ENCODE assay signal across 27 cellular contexts in the genomic region with DNA sequence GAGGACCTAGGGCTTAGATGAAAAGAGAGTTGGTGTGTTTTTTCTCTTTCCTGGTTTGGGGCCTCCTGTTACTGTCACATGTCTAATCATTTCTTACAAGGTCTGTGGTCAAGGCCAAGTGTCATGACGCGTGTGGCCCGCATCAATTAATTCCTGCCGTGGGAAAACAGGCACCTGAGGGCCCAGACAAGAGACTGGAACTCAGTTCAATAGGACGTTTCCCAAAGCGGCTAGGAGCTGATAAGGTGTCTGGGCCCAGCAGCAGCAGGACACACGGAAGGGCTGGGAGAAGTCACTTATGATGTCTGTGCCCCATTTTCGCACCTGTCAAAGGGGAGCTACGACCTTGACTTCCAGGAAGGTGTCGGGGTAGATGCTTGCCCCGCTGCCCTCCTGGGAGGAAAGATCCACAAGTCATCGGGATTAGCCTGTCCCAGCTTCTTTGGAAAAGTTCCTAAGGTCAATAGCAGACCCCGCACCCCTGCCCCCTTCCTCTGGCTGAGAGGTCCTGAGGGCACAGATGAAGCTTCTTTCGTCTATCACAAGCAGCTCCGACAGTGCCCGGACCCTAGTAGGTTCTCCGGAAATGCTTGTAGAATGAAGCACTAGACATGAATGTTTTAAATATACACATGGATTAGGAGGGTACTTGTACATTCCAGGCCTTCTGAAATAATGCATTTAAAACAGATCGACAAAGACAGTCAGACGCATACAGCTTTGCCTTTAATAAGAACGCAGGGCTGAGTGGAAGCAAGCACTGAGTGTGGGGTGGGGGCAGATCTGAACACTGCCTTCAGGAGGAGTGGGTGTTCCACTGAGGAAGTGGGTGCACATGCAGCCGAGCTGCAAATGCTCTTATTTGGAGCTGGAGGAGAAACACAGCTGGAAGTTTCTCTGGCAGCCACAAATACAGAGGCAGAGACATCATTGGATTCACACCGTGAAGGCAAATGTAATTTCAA.
DNase-seq lines count a peak whose midpoint lies in the region; ATAC-seq, FAIRE-seq and TF ChIP-seq lines count a peak whose summit lies in the region.
"Had no signal": no experiment of that assay in that cellular context is flagged by ENCODE, and none has a peak within 500 bp of the region (broad histone marks: within the 10 kb centered on the region; RNA-seq: fewer than 3 reads in every experiment).

No MANE protein-coding gene starts in this region.

- no peaks in the 10 kb centered on the region for H3F3A ChIP-seq in GM23338 (replicated peaks; ENCODE audit: low read depth)

- TF ChIP-seq CTCF in GM23338 (conservative IDR thresholded peaks at IDR 0.05; ENCODE audit: low read depth in 2 of 2), result no peak
- no peak for TF ChIP-seq CTCF in WTC11 (IDR thresholded peaks at IDR 0.05)
- TF ChIP-seq CTCF in gastroesophageal sphincter (IDR thresholded peaks at IDR 0.05), result no peak
- TF ChIP-seq CTCF in pancreas (IDR thresholded peaks at IDR 0.05), result no peak
- TF ChIP-seq CTCF in CD14-positive monocyte (IDR thresholded peaks at IDR 0.05), result no peak

- no peaks in the 10 kb centered on the region for H3K36me3 ChIP-seq in GM23338 (ENCODE audit: insufficient read depth)
- H3K36me3 ChIP-seq in gastroesophageal sphincter, result peaks cover 0 to 23% of the 10 kb centered on the region in 2 donors
- no peaks in the 10 kb centered on the region for H3K36me3 ChIP-seq in pancreas
- H3K36me3 ChIP-seq: breast epithelium, uterus had no signal

- H3K27me3 Mint-ChIP-seq in GM23338 (ENCODE audit: insufficient read depth, low read depth, poor library complexity) (peaks cover 4% of the 10 kb centered on the region), WTC11 (ENCODE audit: low read depth) (no peaks in the 10 kb centered on the region; the same call in 1 of the 2 replicates), CD14-positive monocyte (ENCODE audit: low read depth in 3 of 3) (peaks cover 0 to 2% (median 0%) of the 10 kb centered on the region in 3 donors)
- H3K27me3 Mint-ChIP-seq: activated CD4-positive, alpha-beta memory T cell treated with anti-CD3 and anti-CD28 coated beads, Interleukin-2, amount 10 ng/mL, durations not matched to agents 7 days and 5 days; activated naive CD8-positive, alpha-beta T cell treated with anti-CD3 and anti-CD28 coated beads, Interleukin-2, amount 50 U/mL, for 24 hours had no signal

- H3K27ac Mint-ChIP-seq in GM23338 (peak overlapping the region; percentile 56; the same call in 1 of the 2 replicates), WTC11 (peak overlapping the region; percentile 60; the same call in 1 of the 2 replicates), CD14-positive monocyte (peak overlapping the region in 1 of 7 donors; percentile 13)
- H3K27ac Mint-ChIP-seq: activated CD4-positive, alpha-beta memory T cell treated with anti-CD3 and anti-CD28 coated beads, Interleukin-2, amount 10 ng/mL, durations not matched to agents 7 days and 5 days; activated naive CD8-positive, alpha-beta T cell treated with anti-CD3 and anti-CD28 coated beads, Interleukin-2, amount 50 U/mL, for 24 hours had no signal

- no peak for FAIRE-seq in pancreas (lab: Jason Lieb, UNC)
- FAIRE-seq: endometrium, GM12892, HepG2, small intestine had no signal

- ATAC-seq in GM23338, result no peak
- ATAC-seq in WTC11, result no peak
- peak; percentile 40 for ATAC-seq in gastroesophageal sphincter
- peak; percentile 87 to 92 (median 90) for ATAC-seq in pancreas
- ATAC-seq: activated naive CD8-positive, alpha-beta T cell treated with anti-CD3 and anti-CD28 coated beads, Interleukin-2, amount 50 U/mL, for 24 hours; HepG2; Right ventricle myocardium inferior had no signal

- no peaks in the 10 kb centered on the region for H4K20me1 ChIP-seq in GM23338 (replicated peaks; ENCODE audit: insufficient read depth)

- no peaks in the 10 kb centered on the region for H3K27me3 ChIP-seq in GM23338 (ENCODE audit: insufficient read depth)
- H3K27me3 ChIP-seq in gastroesophageal sphincter, result no peaks in the 10 kb centered on the region
- H3K27me3 ChIP-seq in pancreas, result no peaks in the 10 kb centered on the region
- H3K27me3 ChIP-seq: breast epithelium, uterus had no signal

- CTCF ChIA-PET in WTC11 (lab: Charles Lee), result interaction anchor here (0.8 to 1.6 kb wide), 4 partner anchors 19 to 424 kb away, joined by 3 to 6 read pairs (median 4); no protein-coding TSS in a partner anchor

- H3K4me3 Mint-ChIP-seq in GM23338 (no peak overlapping the region), WTC11 (no peak overlapping the region), CD14-positive monocyte (no peak overlapping the region)
- H3K4me3 Mint-ChIP-seq: activated CD4-positive, alpha-beta memory T cell treated with anti-CD3 and anti-CD28 coated beads, Interleukin-2, amount 10 ng/mL, durations not matched to agents 7 days and 5 days; activated naive CD8-positive, alpha-beta T cell treated with anti-CD3 and anti-CD28 coated beads, Interleukin-2, amount 50 U/mL, for 24 hours had no signal

- H3K36me3 Mint-ChIP-seq in GM23338 (ENCODE audit: low read depth) (peaks cover 17% of the 10 kb centered on the region), WTC11 (peaks cover 7% of the 10 kb centered on the region; the same call in 1 of the 2 replicates), CD14-positive monocyte (no peaks in the 10 kb centered on the region)

- H3K4me1 Mint-ChIP-seq in GM23338, result peaks cover 2% of the 10 kb centered on the region; the same call in 2 of the 3 replicates
- peaks cover 7% of the 10 kb centered on the region for H3K4me1 Mint-ChIP-seq in WTC11
- H3K4me1 Mint-ChIP-seq in CD14-positive monocyte, result no peaks in the 10 kb centered on the region
- H3K4me1 Mint-ChIP-seq: activated naive CD8-positive, alpha-beta T cell treated with anti-CD3 and anti-CD28 coated beads, Interleukin-2, amount 50 U/mL, for 24 hours had no signal

- no peak for TF ChIP-seq POLR2A in gastroesophageal sphincter (IDR thresholded peaks at IDR 0.05)

- intact Hi-C loops in pancreas (cut with DNase I), result no loop called here
- intact Hi-C loops in CD14-positive monocyte (cut with micrococcal nuclease), result no loop called here

- H3K27ac ChIP-seq in GM23338 (ENCODE audit: low read depth) (no peak overlapping the region), gastroesophageal sphincter (peak overlapping the region in 2 of 4 donors; percentile 26 to 32), pancreas (peak overlapping the region; percentile 57 to 84 (median 70))
- H3K27ac ChIP-seq: breast epithelium, C4-2B, HL-60, uterus had no signal

- no peak overlapping the region for H3K4me2 ChIP-seq in GM23338

- H3K4me3 ChIP-seq in GM23338, result no peak overlapping the region
- H3K4me3 ChIP-seq in gastroesophageal sphincter, result no peak overlapping the region
- H3K4me3 ChIP-seq in pancreas, result no peak overlapping the region
- H3K4me3 ChIP-seq: breast epithelium, uterus had no signal

- no peaks in the 10 kb centered on the region for H3K79me2 ChIP-seq in GM23338 (replicated peaks; ENCODE audit: insufficient read depth)

- no peak for DNase-seq in GM23338 (ENCODE audit: low spot score)
- no peak for DNase-seq in WTC11 (ENCODE audit: low spot score)
- peak; percentile 75 to 94 (median 89) for DNase-seq in pancreas
- DNase-seq in NCI-H146 treated with DMSO at 0.1 percent for 48 hours (lab: John Stamatoyannopoulos, UW; ENCODE audit: unreplicated experiment), result no peak
- DNase-seq in CD14-positive monocyte (ENCODE audit: low spot score), result no peak
- no peak for DNase-seq in globus pallidus (ENCODE audit: low spot score)
- DNase-seq: activated CD4-positive, alpha-beta memory T cell treated with anti-CD3 and anti-CD28 coated beads, Interleukin-2, amount 10 ng/mL, durations not matched to agents 7 days and 5 days; activated gamma-delta T cell; activated naive CD8-positive, alpha-beta T cell treated with anti-CD3 and anti-CD28 coated beads, Interleukin-2, amount 50 U/mL, for 24 hours; activated T-cell treated with anti-CD3 and anti-CD28 coated beads, Interleukin-2, amount 50 U/mL, for 1 hour; Calu3; cortex of kidney; NCI-H1105; NCI-H446; NCI-H82; OCI-M1; small intestine; SW 1271; uterus had no signal

- H3K9me3 Mint-ChIP-seq in GM23338 (no peaks in the 10 kb centered on the region; the same call in 2 of the 3 replicates), WTC11 (no peaks in the 10 kb centered on the region), CD14-positive monocyte (no peaks in the 10 kb centered on the region)
- H3K9me3 Mint-ChIP-seq: activated CD4-positive, alpha-beta memory T cell treated with anti-CD3 and anti-CD28 coated beads, Interleukin-2, amount 10 ng/mL, durations not matched to agents 7 days and 5 days had no signal

- H3K9me3 ChIP-seq in gastroesophageal sphincter (no peaks in the 10 kb centered on the region), pancreas (no peaks in the 10 kb centered on the region)
- H3K9me3 ChIP-seq: breast epithelium, uterus had no signal

- no peak for TF ChIP-seq EP300 in gastroesophageal sphincter (IDR thresholded peaks at IDR 0.05)

- H3K4me1 ChIP-seq in GM23338 (ENCODE audit: insufficient read depth) (no peaks in the 10 kb centered on the region), gastroesophageal sphincter (peaks cover 0 to 7% (median 0%) of the 10 kb centered on the region in 3 donors), pancreas (peaks cover 12 to 20% (median 19%) of the 10 kb centered on the region in 3 donors)
- H3K4me1 ChIP-seq: breast epithelium, uterus had no signal

- POLR2A ChIA-PET in WTC11 (lab: Charles Lee), result interaction anchor here (2.0 kb wide), 1 partner anchor 12 kb away, joined by 5 read pairs; no protein-coding TSS in a partner anchor

- WGBS in gastroesophageal sphincter (ENCODE audit: low coverage in 1 of 2), 2 donors, result 40 to 61% methylated on average over 8 to 17 of the region's 22 CpGs
- WGBS in pancreas, 2 donors, result 40 to 41% methylated on average over 22 of the region's 22 CpGs

- H3K9me2 ChIP-seq in GM23338 (ENCODE audit: insufficient read depth), result 0 out of 2 replicates have a peak, but pooled peaks cover 7% of the 10 kb centered on the region

- no peak overlapping the region for H2AFZ ChIP-seq in GM23338

TF ChIP-seq in GM23338, 12 proteins besides CTCF, POLR2A, EP300 and RAD21 (continues in another document):
- TF ChIP-seq EZH2phosphoT487 (IDR thresholded peaks at IDR 0.05; ENCODE audit: unreplicated experiment), result no peak
- no peak for TF ChIP-seq CREB1 (CRISPR knock-in tag; IDR thresholded peaks at IDR 0.05; ENCODE audit: low read depth)
- no peak for TF ChIP-seq POLR2AphosphoS5 (IDR thresholded peaks at IDR 0.05; ENCODE audit: low read depth)
- TF ChIP-seq ZNF331 (CRISPR knock-in tag; IDR thresholded peaks at IDR 0.05; ENCODE audit: low read depth), result no peak
- TF ChIP-seq JUNB (IDR thresholded peaks at IDR 0.05; ENCODE audit: unreplicated experiment), result no peak

Comparison
In these comparisons a context has a peak if more than half of its experiments do, and no peak if none do; other contexts are left out.
1. ATAC-seq: peak in gastroesophageal sphincter (single experiment) and pancreas (4 of 4); none in GM23338 (single experiment) and WTC11 (single experiment).
2. DNase-seq: peak in pancreas (6 of 6); none in GM23338 (single experiment), WTC11 (single experiment), NCI-H146 treated with DMSO at 0.1 percent for 48 hours (single experiment), CD14-positive monocyte (single experiment) and globus pallidus (single experiment).